Comparison of ENCODE assay signal across 9 cellular contexts in genomic region chr7:35975851-35976454, GRCh38.
DNase-seq lines count a peak whose midpoint lies in the region; ATAC-seq, FAIRE-seq and TF ChIP-seq lines count a peak whose summit lies in the region.
"Had no signal": no experiment of that assay in that cellular context is flagged by ENCODE, and none has a peak within 500 bp of the region (broad histone marks: within the 10 kb centered on the region; RNA-seq: fewer than 3 reads in every experiment).

No MANE protein-coding gene starts in this region.

- DNase-seq in DMS114 treated with DMSO at 0.1 percent for 48 hours (lab: John Stamatoyannopoulos, UW; ENCODE audit: unreplicated experiment) (peak; percentile 73), Panc1 (ENCODE audit: low read depth, low spot score) (peak; percentile 71), astrocyte (ENCODE audit: low read depth) (peak; percentile 42), hepatic stellate cell (ENCODE audit: low spot score) (peak; percentile 25), skeletal muscle cell (ENCODE audit: low read depth) (peak; percentile 25)

- H3K4me1 Mint-ChIP-seq in astrocyte (ENCODE audit: low read depth, unreplicated experiment): no peaks in the 10 kb centered on the region

- in situ Hi-C loops in Panc1 (cut with HindIII; ENCODE audit: low pct_unique_long_range_greater_than_20kb, low sequenced_read_pairs): loop anchor here (25.0 kb wide), 2 partner anchors 136 to 336 kb away; no protein-coding TSS in a partner anchor

- H3K79me2 ChIP-seq in astrocyte (ENCODE audit: insufficient read depth, low read length): no peaks in the 10 kb centered on the region

- CTCF ChIA-PET in Panc1 (lab: Charles Lee): interaction anchor here (0.6 to 1.0 kb wide), 6 partner anchors 10 to 344 kb away, joined by 3 to 4 read pairs (median 3); no protein-coding TSS in a partner anchor

- H3K27ac ChIP-seq in Panc1 (ENCODE audit: low read length) (no peak overlapping the region), astrocyte (ENCODE audit: low read depth, low read length) (no peak overlapping the region)

- peak; percentile 84 for ATAC-seq in GM19351 (IDR thresholded peaks at IDR 0.05; ENCODE audit: unreplicated experiment)
- ATAC-seq in Panc1: peak; percentile 60
- no peak for ATAC-seq in GM21737 (IDR thresholded peaks at IDR 0.05; ENCODE audit: unreplicated experiment)

- no peaks in the 10 kb centered on the region for H4K20me1 ChIP-seq in astrocyte (ENCODE audit: insufficient read depth, low read length)

- intact Hi-C loops in Panc1 (cut with micrococcal nuclease; ENCODE audit: unreplicated experiment): loop anchor here (2.0 to 10.0 kb wide), 2 partner anchors 59 to 271 kb away; no protein-coding TSS in a partner anchor

- POLR2A ChIA-PET in Panc1 (lab: Charles Lee): no interaction called here

- H3K4me2 ChIP-seq in astrocyte (ENCODE audit: low read length): no peak overlapping the region

- H3K9ac ChIP-seq in astrocyte (ENCODE audit: low read length): no peak overlapping the region

- H3K36me3 ChIP-seq in Panc1 (ENCODE audit: control insufficient read depth, insufficient read depth, low read length) (no peaks in the 10 kb centered on the region), astrocyte (ENCODE audit: insufficient read depth, low read length) (no peaks in the 10 kb centered on the region)

- no TSS peak for BruUV-seq in Panc1 (replicated peaks; lab: Mats Ljungman, UMichigan)

- H3K9me3 Mint-ChIP-seq in astrocyte (ENCODE audit: unreplicated experiment): no peaks in the 10 kb centered on the region
- H3K9me3 Mint-ChIP-seq: activated naive CD4-positive, alpha-beta T cell treated with anti-CD3 and anti-CD28 coated beads, Interleukin-2, amount 50 U/mL, for 24 hours had no signal

- no peak overlapping the region for H3K27ac Mint-ChIP-seq in astrocyte (ENCODE audit: unreplicated experiment)
- H3K27ac Mint-ChIP-seq: activated naive CD4-positive, alpha-beta T cell treated with anti-CD3 and anti-CD28 coated beads, Interleukin-2, amount 50 U/mL, for 24 hours had no signal

- H2AFZ ChIP-seq in astrocyte (ENCODE audit: low read depth, low read length): no peak overlapping the region

- H3K36me3 Mint-ChIP-seq in astrocyte (ENCODE audit: low read depth, unreplicated experiment): peaks cover 4% of the 10 kb centered on the region
- H3K36me3 Mint-ChIP-seq: activated naive CD4-positive, alpha-beta T cell treated with anti-CD3 and anti-CD28 coated beads, Interleukin-2, amount 50 U/mL, for 24 hours had no signal

- H3K4me3 Mint-ChIP-seq in astrocyte (ENCODE audit: unreplicated experiment): no peak overlapping the region
- H3K4me3 Mint-ChIP-seq: activated naive CD4-positive, alpha-beta T cell treated with anti-CD3 and anti-CD28 coated beads, Interleukin-2, amount 50 U/mL, for 24 hours had no signal

- peaks cover 2% of the 10 kb centered on the region; the same call in 1 of the 2 replicates for H3K27me3 ChIP-seq in Panc1 (ENCODE audit: control insufficient read depth, insufficient read depth, low read length)
- H3K27me3 ChIP-seq in astrocyte (ENCODE audit: insufficient read depth, low read length): peaks cover 8% of the 10 kb centered on the region

- H3K4me1 ChIP-seq in Panc1 (ENCODE audit: control insufficient read depth, insufficient read depth, low read length) (peaks cover 6% of the 10 kb centered on the region; the same call in 1 of the 2 replicates), astrocyte (ENCODE audit: insufficient read depth, low read length) (no peaks in the 10 kb centered on the region)

- no peak overlapping the region for H3K4me3 ChIP-seq in Panc1 (ENCODE audit: low read depth in 2 of 2, low read length in 2 of 2)
- no peak overlapping the region for H3K4me3 ChIP-seq in astrocyte (ENCODE audit: insufficient read depth, low read depth, low read length)
- H3K4me3 ChIP-seq in skeletal muscle cell (ENCODE audit: low read depth, low read length): no peak overlapping the region

- H3K9me3 ChIP-seq in Panc1 (ENCODE audit: control insufficient read depth, insufficient read depth, low read depth, low read length): no peaks in the 10 kb centered on the region
- H3K9me3 ChIP-seq in astrocyte (ENCODE audit: insufficient read depth, low read depth, low read length): no peaks in the 10 kb centered on the region

- FAIRE-seq in astrocyte (lab: Jason Lieb, UNC): peak; percentile 84

- H3K27me3 Mint-ChIP-seq in astrocyte (ENCODE audit: low read depth, unreplicated experiment): peaks cover 2% of the 10 kb centered on the region

- TF ChIP-seq CTCF in LNCAP (IDR thresholded peaks at IDR 0.05) (peak; percentile 72), Panc1 (IDR thresholded peaks at IDR 0.05) (peak; percentile 92), astrocyte (IDR thresholded peaks at IDR 0.05; ENCODE audit: insufficient read depth, low read depth, low read length) (peak; percentile 85)
